In genomic region chr19:15315101-15315500, GRCh38 we compare ENCODE assay signal across 13 cellular contexts. TPM values are rescaled to one million over a fixed set of nuclear protein-coding genes. Genes with fewer than 3 reads are reported as not detected.
DNase-seq lines count a peak whose midpoint lies in the region; ATAC-seq and TF ChIP-seq lines count a peak whose summit lies in the region.
"Had no signal": no experiment of that assay in that cellular context is flagged by ENCODE, and none has a peak within 500 bp of the region (broad histone marks: within the 10 kb centered on the region; RNA-seq: fewer than 3 reads in every experiment).

No MANE protein-coding gene starts in this region.

- intact Hi-C loops in activated CD4-positive, alpha-beta memory T cell treated with anti-CD3 and anti-CD28 coated beads for 36 hours (cut with micrococcal nuclease), result no loop called here
- intact Hi-C loops in psoas muscle (cut with DNase I), result loop anchor here (5.0 kb wide), 1 partner anchor 33 kb away; no protein-coding TSS in a partner anchor

- DNase-seq in activated CD4-positive, alpha-beta memory T cell treated with anti-CD3 and anti-CD28 coated beads for 36 hours, result no peak
- no peak for DNase-seq in activated CD4-positive, alpha-beta memory T cell treated with anti-CD3 and anti-CD28 coated beads, Interleukin-2, amount 10 ng/mL, durations not matched to agents 7 days and 5 days
- DNase-seq in NCI-H2196 treated with DMSO at 0.1 percent for 48 hours (lab: John Stamatoyannopoulos, UW; ENCODE audit: unreplicated experiment), result peak; percentile 47
- DNase-seq in central memory CD8-positive, alpha-beta T cell (ENCODE audit: low spot score in 2 of 2), result no peak
- DNase-seq in psoas muscle, result no peak
- DNase-seq in A172 (ENCODE audit: low spot score), result no peak
- no peak for DNase-seq in activated effector memory CD4-positive, alpha-beta T cell treated with anti-CD3 and anti-CD28 coated beads, Interleukin-2, amount 50 U/mL, for 16 hours
- no peak for DNase-seq in epidermal melanocyte (ENCODE audit: insufficient read length, low spot score)
- DNase-seq: activated CD8-positive, alpha-beta memory T cell treated with anti-CD3 and anti-CD28 coated beads, Interleukin-2, amount 50 U/mL, for 48 hours; body of pancreas; hypothalamus; RPMI8226; uterus had no signal

- H3K4me1 ChIP-seq in psoas muscle, result peaks cover 75% of the 10 kb centered on the region

- no peaks in the 10 kb centered on the region for H3K9me3 Mint-ChIP-seq in activated CD4-positive, alpha-beta memory T cell treated with anti-CD3 and anti-CD28 coated beads for 36 hours
- no peaks in the 10 kb centered on the region for H3K9me3 Mint-ChIP-seq in activated CD4-positive, alpha-beta memory T cell treated with anti-CD3 and anti-CD28 coated beads, Interleukin-2, amount 10 ng/mL, durations not matched to agents 7 days and 5 days
- H3K9me3 Mint-ChIP-seq in central memory CD8-positive, alpha-beta T cell, result no peaks in the 10 kb centered on the region

- H3K27ac Mint-ChIP-seq in activated CD4-positive, alpha-beta memory T cell treated with anti-CD3 and anti-CD28 coated beads for 36 hours, result peak overlapping the region; percentile 71
- H3K27ac Mint-ChIP-seq in activated CD4-positive, alpha-beta memory T cell treated with anti-CD3 and anti-CD28 coated beads, Interleukin-2, amount 10 ng/mL, durations not matched to agents 7 days and 5 days, result no peak overlapping the region
- H3K27ac Mint-ChIP-seq in central memory CD8-positive, alpha-beta T cell (ENCODE audit: low read depth), result no peak overlapping the region

- peaks cover 83% of the 10 kb centered on the region for H3K4me1 Mint-ChIP-seq in activated CD4-positive, alpha-beta memory T cell treated with anti-CD3 and anti-CD28 coated beads for 36 hours (ENCODE audit: low read depth)
- peaks cover 59% of the 10 kb centered on the region for H3K4me1 Mint-ChIP-seq in activated CD4-positive, alpha-beta memory T cell treated with anti-CD3 and anti-CD28 coated beads, Interleukin-2, amount 10 ng/mL, durations not matched to agents 7 days and 5 days
- H3K4me1 Mint-ChIP-seq in central memory CD8-positive, alpha-beta T cell, result peaks cover 76% of the 10 kb centered on the region

- H3K4me3 ChIP-seq in psoas muscle, result no peak overlapping the region
- H3K4me3 ChIP-seq: body of pancreas, uterus had no signal

- CTCF ChIA-PET in activated CD4-positive, alpha-beta memory T cell treated with anti-CD3 and anti-CD28 coated beads for 36 hours (lab: Charles Lee), result no interaction called here
- CTCF ChIA-PET in activated CD4-positive, alpha-beta memory T cell treated with anti-CD3 and anti-CD28 coated beads, Interleukin-2, amount 10 ng/mL, durations not matched to agents 7 days and 5 days (lab: Charles Lee), result no interaction called here

- POLR2A ChIA-PET in activated CD4-positive, alpha-beta memory T cell treated with anti-CD3 and anti-CD28 coated beads for 36 hours (lab: Charles Lee), result interaction anchor here (2.2 kb wide), 1 partner anchor 11 kb away, joined by 7 read pairs; no protein-coding TSS in a partner anchor
- POLR2A ChIA-PET in activated CD4-positive, alpha-beta memory T cell treated with anti-CD3 and anti-CD28 coated beads, Interleukin-2, amount 10 ng/mL, durations not matched to agents 7 days and 5 days (lab: Charles Lee), result no interaction called here

- peaks cover 1% of the 10 kb centered on the region for H3K36me3 Mint-ChIP-seq in activated CD4-positive, alpha-beta memory T cell treated with anti-CD3 and anti-CD28 coated beads for 36 hours
- H3K36me3 Mint-ChIP-seq in activated CD4-positive, alpha-beta memory T cell treated with anti-CD3 and anti-CD28 coated beads, Interleukin-2, amount 10 ng/mL, durations not matched to agents 7 days and 5 days (ENCODE audit: low read depth), result peaks cover 19% of the 10 kb centered on the region
- peaks cover 22% of the 10 kb centered on the region for H3K36me3 Mint-ChIP-seq in central memory CD8-positive, alpha-beta T cell (ENCODE audit: insufficient read depth)

- no peaks in the 10 kb centered on the region for H3K27me3 ChIP-seq in psoas muscle (ENCODE audit: insufficient read depth in 3 of 3, low read length in 2 of 3)
- H3K27me3 ChIP-seq: body of pancreas, uterus had no signal

- H3K9me3 ChIP-seq in psoas muscle, result no peaks in the 10 kb centered on the region
- H3K9me3 ChIP-seq: body of pancreas, uterus had no signal

- no peak for TF ChIP-seq CTCF in psoas muscle (IDR thresholded peaks at IDR 0.05)

- H3K36me3 ChIP-seq in psoas muscle (ENCODE audit: insufficient read depth in 1 of 2, low read depth in 1 of 2), result no peaks in the 10 kb centered on the region
- H3K36me3 ChIP-seq: uterus had no signal

- H3K27ac ChIP-seq in psoas muscle, result peak overlapping the region; percentile 81
- H3K27ac ChIP-seq: body of pancreas, uterus had no signal

- 28 to 53% (median 29%) methylated on average over 6 of the region's 6 CpGs for WGBS in psoas muscle, 3 donors

- ATAC-seq in central memory CD8-positive, alpha-beta T cell (replicated peaks; ENCODE audit: extremely low read depth, poor library complexity, severe bottlenecking), result no peak
- ATAC-seq in psoas muscle, result peak; percentile 63 to 84 (median 80)
- ATAC-seq: body of pancreas had no signal

- no peak overlapping the region for H3K4me3 Mint-ChIP-seq in activated CD4-positive, alpha-beta memory T cell treated with anti-CD3 and anti-CD28 coated beads for 36 hours
- no peak overlapping the region for H3K4me3 Mint-ChIP-seq in activated CD4-positive, alpha-beta memory T cell treated with anti-CD3 and anti-CD28 coated beads, Interleukin-2, amount 10 ng/mL, durations not matched to agents 7 days and 5 days
- peak overlapping the region; percentile 9 for H3K4me3 Mint-ChIP-seq in central memory CD8-positive, alpha-beta T cell

- H3K27me3 Mint-ChIP-seq in activated CD4-positive, alpha-beta memory T cell treated with anti-CD3 and anti-CD28 coated beads for 36 hours, result no peaks in the 10 kb centered on the region
- H3K27me3 Mint-ChIP-seq in activated CD4-positive, alpha-beta memory T cell treated with anti-CD3 and anti-CD28 coated beads, Interleukin-2, amount 10 ng/mL, durations not matched to agents 7 days and 5 days, result no peaks in the 10 kb centered on the region
- H3K27me3 Mint-ChIP-seq in central memory CD8-positive, alpha-beta T cell, result no peaks in the 10 kb centered on the region

RNA-seq across cellular contexts. Expression of gene BRD4, which starts 17.2 kb away (rescaled TPM):
- 100 to 1,000 TPM in 1 of 2 experiments, 10 to 100 TPM in 1; 94.5 to 103 TPM for total RNA-seq in activated CD4-positive, alpha-beta memory T cell treated with anti-CD3 and anti-CD28 coated beads for 36 hours
- 100 to 1,000 TPM; 103 to 110 TPM for total RNA-seq in activated CD4-positive, alpha-beta memory T cell treated with anti-CD3 and anti-CD28 coated beads, Interleukin-2, amount 10 ng/mL, durations not matched to agents 7 days and 5 days
- 100 to 1,000 TPM in 2 of 4 donors, 10 to 100 TPM in 2; 65.3 to 120 (median 101) TPM for total RNA-seq in psoas muscle
- polyA plus RNA-seq in psoas muscle, result 100 to 1,000 TPM in 1 of 3 donors, 10 to 100 TPM in 2; 42.6 to 107 (median 45.6) TPM
- 7.1 and 19.1 TPM in 2 replicates for total RNA-seq in A172 (2014; rRNA removed; shearing (Covaris generic))
